14 cellular contexts compared by ENCODE assay signal in genomic region chr3:172127141-172127540, GRCh38.
DNase-seq lines count a peak whose midpoint lies in the region; ATAC-seq, FAIRE-seq and TF ChIP-seq lines count a peak whose summit lies in the region.
"Had no signal": no experiment of that assay in that cellular context is flagged by ENCODE, and none has a peak within 500 bp of the region (broad histone marks: within the 10 kb centered on the region; RNA-seq: fewer than 3 reads in every experiment).

No MANE protein-coding gene starts in this region.

- H2BK12ac ChIP-seq in mesenchymal stem cell (ENCODE audit: low read length in 2 of 2), result no peak overlapping the region

- H3K18ac ChIP-seq in mesenchymal stem cell (ENCODE audit: low read depth in 1 of 2, low read length in 2 of 2), result peak overlapping the region; percentile 16 to 72

- peak overlapping the region; percentile 71 for H3K27ac ChIP-seq in GM23248
- peak overlapping the region in 3 of 5 donors; percentile 7 to 92 (median 13) for H3K27ac ChIP-seq in adrenal gland
- H3K27ac ChIP-seq in mesenchymal stem cell (ENCODE audit: low read length, poor library complexity, severe bottlenecking), result no peak overlapping the region

- peak overlapping the region; percentile 52; the same call in 1 of the 2 replicates for H3K9ac ChIP-seq in GM23248
- peak overlapping the region; percentile 83 for H3K9ac ChIP-seq in mesenchymal stem cell (ENCODE audit: low read length)

- H3K27ac Mint-ChIP-seq in stimulated activated effector memory CD8-positive, alpha-beta T cell treated with anti-CD3 and anti-CD28 coated beads, Interleukin-12 subunit alpha, Interleukin-12 subunit beta, amount 100 ng/mL, for 72 hours, result peak overlapping the region; percentile 24
- H3K27ac Mint-ChIP-seq: activated T-helper 2 cell treated with anti-CD3 and anti-CD28 coated beads, Interferon-gamma antibody, Interleukin-2, Interleukin-4, amounts not matched to agents 10 μg/mL and 5 μg/mL and 100 μg/mL, durations not matched to agents 14 hours and 24 hours and 36 hours had no signal

- TF ChIP-seq POLR2A in adrenal gland (IDR thresholded peaks at IDR 0.05), result no peak

- no peak overlapping the region for H3K4ac ChIP-seq in mesenchymal stem cell (ENCODE audit: low read depth in 1 of 2, low read length in 2 of 2)

- no peak overlapping the region for H3K14ac ChIP-seq in mesenchymal stem cell (ENCODE audit: low read length in 2 of 2)

- intact Hi-C loops in adrenal gland (cut with DNase I), result no loop called here

- H4K8ac ChIP-seq in mesenchymal stem cell (ENCODE audit: low read length), result no peak overlapping the region

- H3K9me3 Mint-ChIP-seq in stimulated activated effector memory CD8-positive, alpha-beta T cell treated with anti-CD3 and anti-CD28 coated beads, Interleukin-12 subunit alpha, Interleukin-12 subunit beta, amount 100 ng/mL, for 72 hours, result no peaks in the 10 kb centered on the region

- H3K36me3 Mint-ChIP-seq in stimulated activated effector memory CD8-positive, alpha-beta T cell treated with anti-CD3 and anti-CD28 coated beads, Interleukin-12 subunit alpha, Interleukin-12 subunit beta, amount 100 ng/mL, for 72 hours, result peaks cover 5% of the 10 kb centered on the region

- H2AK5ac ChIP-seq in mesenchymal stem cell (ENCODE audit: low read length, severe bottlenecking), result no peak overlapping the region

- DNase-seq in GM23248, result no peak
- DNase-seq in adrenal gland, result no peak
- DNase-seq in mesenchymal stem cell, result no peak
- no peak for DNase-seq in stimulated activated effector memory CD8-positive, alpha-beta T cell treated with anti-CD3 and anti-CD28 coated beads, Interleukin-12 subunit alpha, Interleukin-12 subunit beta, amount 100 ng/mL, for 72 hours (ENCODE audit: low spot score in 2 of 2)
- DNase-seq in DMS53 (lab: John Stamatoyannopoulos, UW), result no peak
- no peak for DNase-seq in iPS-NIHi11 (ENCODE audit: low spot score)
- no peak for DNase-seq in GM19239 (ENCODE audit: insufficient read length, low spot score)
- DNase-seq: activated CD4-positive, alpha-beta T cell treated with anti-CD3 and anti-CD28 coated beads, Interleukin-2, amount 50 U/mL, for 4 hours; C1 segment of cervical spinal cord; kidney glomerular epithelial cell; NCI-H1694 treated with DMSO at 0.1 percent for 48 hours; NCI-H526 had no signal

- H3K4me1 ChIP-seq in GM23248 (ENCODE audit: insufficient read depth) (peaks cover 63% of the 10 kb centered on the region), adrenal gland (replicated peaks in 1 of 2) (peaks cover 15 to 61% of the 10 kb centered on the region in 2 donors), mesenchymal stem cell (ENCODE audit: control insufficient read depth, insufficient read depth, low read depth, low read length) (peaks cover 8% of the 10 kb centered on the region)

- H3K4me3 Mint-ChIP-seq in stimulated activated effector memory CD8-positive, alpha-beta T cell treated with anti-CD3 and anti-CD28 coated beads, Interleukin-12 subunit alpha, Interleukin-12 subunit beta, amount 100 ng/mL, for 72 hours, result no peak overlapping the region

- H3K79me1 ChIP-seq in mesenchymal stem cell (replicated peaks; ENCODE audit: low read length, poor library complexity, severe bottlenecking), result peaks cover 11% of the 10 kb centered on the region

- no peak for FAIRE-seq in GM19239 (lab: Jason Lieb, UNC)

- H3F3A ChIP-seq in GM23248 (ENCODE audit: insufficient read depth), result peaks cover 71% of the 10 kb centered on the region

- H3K23ac ChIP-seq in mesenchymal stem cell (ENCODE audit: low read length in 2 of 2), result no peak overlapping the region

- ATAC-seq in stimulated activated effector memory CD8-positive, alpha-beta T cell treated with anti-CD3 and anti-CD28 coated beads, Interleukin-12 subunit alpha, Interleukin-12 subunit beta, amount 100 ng/mL, for 72 hours, result no peak
- no peak for ATAC-seq in GM19395 (IDR thresholded peaks at IDR 0.05; ENCODE audit: unreplicated experiment)

- no peak for TF ChIP-seq CTCF in adrenal gland (IDR thresholded peaks at IDR 0.05)

- 68 to 76% methylated on average over 2 of the region's 2 CpGs for WGBS in GM23248 (ENCODE audit: low coverage in 1 of 2, low lambda C conversion rate in 2 of 2, missing lambda C conversion rate in 2 of 2), 2 experiments
- WGBS in adrenal gland, 4 donors, result 81 to 88% (median 84%) methylated on average over 2 of the region's 2 CpGs
- 70% methylated on average over 2 of the region's 2 CpGs for WGBS in mesenchymal stem cell

- H2BK120ac ChIP-seq in mesenchymal stem cell (ENCODE audit: low read depth, low read length), result no peak overlapping the region

- peaks cover 54% of the 10 kb centered on the region for H3K4me1 Mint-ChIP-seq in stimulated activated effector memory CD8-positive, alpha-beta T cell treated with anti-CD3 and anti-CD28 coated beads, Interleukin-12 subunit alpha, Interleukin-12 subunit beta, amount 100 ng/mL, for 72 hours

- H2AFZ ChIP-seq in GM23248 (no peak overlapping the region), mesenchymal stem cell (ENCODE audit: low read depth, low read length) (no peak overlapping the region)

- no peaks in the 10 kb centered on the region for H3K9me3 ChIP-seq in GM23248 (ENCODE audit: low read depth)
- no peaks in the 10 kb centered on the region for H3K9me3 ChIP-seq in adrenal gland (replicated peaks in 1 of 3)
- H3K9me3 ChIP-seq in mesenchymal stem cell (ENCODE audit: control insufficient read depth, low read length), result no peaks in the 10 kb centered on the region

- H3K4me2 ChIP-seq in GM23248 (ENCODE audit: unreplicated experiment), result peak overlapping the region; percentile 47
- no peak overlapping the region for H3K4me2 ChIP-seq in mesenchymal stem cell (ENCODE audit: low read length, poor library complexity, severe bottlenecking)

- H3K4me3 ChIP-seq in GM23248 (no peak overlapping the region), adrenal gland (no peak overlapping the region), mesenchymal stem cell (ENCODE audit: insufficient read depth in 1 of 2, low read depth in 1 of 2, low read length in 2 of 2) (no peak overlapping the region)

- H4K91ac ChIP-seq in mesenchymal stem cell (ENCODE audit: low read length), result no peak overlapping the region

- in situ Hi-C loops in GM23248 (cut with MboI), result no loop called here

- H2BK15ac ChIP-seq in mesenchymal stem cell (ENCODE audit: low read depth, poor library complexity, severe bottlenecking), result no peak overlapping the region

- no peaks in the 10 kb centered on the region for H3K9me2 ChIP-seq in GM23248 (ENCODE audit: insufficient read depth)

- H4K20me1 ChIP-seq in GM23248 (ENCODE audit: insufficient read depth), result 0 out of 2 replicates have a peak, but pooled peaks cover 4% of the 10 kb centered on the region

- no peaks in the 10 kb centered on the region for H3K27me3 ChIP-seq in GM23248 (replicated peaks; ENCODE audit: insufficient read depth)
- H3K27me3 ChIP-seq in adrenal gland, result no peaks in the 10 kb centered on the region
- no peaks in the 10 kb centered on the region for H3K27me3 ChIP-seq in mesenchymal stem cell (ENCODE audit: control insufficient read depth in 1 of 2, insufficient read depth in 1 of 2, low read length in 2 of 2)

- no peak overlapping the region for H2BK5ac ChIP-seq in mesenchymal stem cell (ENCODE audit: low read depth, low read length, poor library complexity, severe bottlenecking)

- H3K36me3 ChIP-seq in GM23248 (ENCODE audit: low read depth) (peaks cover 35% of the 10 kb centered on the region; the same call in 1 of the 2 replicates), adrenal gland (replicated peaks in 1 of 2) (peaks cover 0 to 3% of the 10 kb centered on the region in 2 donors), mesenchymal stem cell (ENCODE audit: control insufficient read depth in 1 of 2, insufficient read depth in 2 of 2, low read depth in 1 of 2, low read length in 2 of 2) (peaks cover 21 to 45% of the 10 kb centered on the region in 2 experiments)

- H3K79me2 ChIP-seq in GM23248 (ENCODE audit: insufficient read depth), result peaks cover 95% of the 10 kb centered on the region
